ENCODE assay signal across 10 cellular contexts in the genomic region with DNA sequence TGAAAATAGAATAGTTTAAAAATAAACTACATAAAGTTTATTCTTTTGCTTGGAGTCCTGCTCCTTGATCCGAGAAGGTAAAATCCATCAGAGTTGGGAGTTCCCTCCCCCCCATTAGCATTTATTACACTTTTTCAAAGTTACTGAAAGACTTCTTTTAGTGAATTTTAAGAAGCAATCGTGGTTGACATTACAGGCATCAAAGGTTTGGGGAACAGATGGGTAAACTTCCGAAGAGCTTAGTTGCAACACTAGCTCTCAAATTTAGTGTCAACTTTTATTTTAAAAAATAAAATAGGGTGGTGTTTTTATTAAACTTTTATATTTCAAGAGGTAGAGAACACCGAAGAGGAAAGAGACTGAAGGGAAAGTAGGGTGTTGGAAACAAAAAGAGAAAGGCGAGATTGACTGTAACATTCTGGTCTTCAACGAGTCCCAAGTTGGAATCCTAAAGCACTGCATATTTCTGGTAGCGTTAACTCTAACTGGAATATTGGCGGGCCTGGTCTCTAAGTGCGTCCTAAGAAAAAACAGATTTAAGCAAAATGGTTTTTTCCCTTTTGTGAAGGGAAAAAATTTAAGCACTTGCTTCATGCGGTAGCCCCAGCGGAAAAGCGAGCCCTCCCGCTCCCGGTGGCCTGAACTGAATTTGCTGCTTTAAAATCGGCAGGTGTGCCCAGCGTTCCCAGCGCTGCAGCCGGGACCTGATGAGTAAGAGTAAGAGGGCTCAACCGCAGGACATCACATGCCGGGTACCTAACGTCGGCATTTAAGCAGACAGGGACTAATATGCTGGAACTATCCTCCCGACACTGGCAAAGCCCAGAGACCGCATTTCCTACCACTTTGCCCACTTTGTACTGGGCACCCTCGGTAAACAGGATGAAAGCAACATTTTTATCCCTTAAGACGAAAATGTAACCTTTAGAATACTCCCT. TPM values are rescaled to one million over a fixed set of nuclear protein-coding genes. Genes with fewer than 3 reads are reported as not detected.
DNase-seq lines count a peak whose midpoint lies in the region; ATAC-seq and TF ChIP-seq lines count a peak whose summit lies in the region.
"Had no signal": no experiment of that assay in that cellular context is flagged by ENCODE, and none has a peak within 500 bp of the region (broad histone marks: within the 10 kb centered on the region; RNA-seq: fewer than 3 reads in every experiment).

No MANE protein-coding gene starts in this region.

- H3K79me2 ChIP-seq in DOHH2 (ENCODE audit: control insufficient read depth, low read length) = no peaks in the 10 kb centered on the region

- intact Hi-C loops in heart right ventricle (cut with DNase I) = loop anchor here (2.0 to 10.0 kb wide), 22 partner anchors 36 to 801 kb away; no protein-coding TSS in a partner anchor

- no peaks in the 10 kb centered on the region for H3K9me3 ChIP-seq in DOHH2 (ENCODE audit: control insufficient read depth, insufficient read depth, low read length)
- H3K9me3 ChIP-seq in WERI-Rb-1 (ENCODE audit: severe bottlenecking) = no peaks in the 10 kb centered on the region
- no peaks in the 10 kb centered on the region for H3K9me3 ChIP-seq in heart right ventricle

- no peaks in the 10 kb centered on the region for H4K20me1 ChIP-seq in DOHH2 (ENCODE audit: control insufficient read depth, insufficient read depth, low read depth, low read length)

- ATAC-seq in heart right ventricle = no peak

- H3K4me3 ChIP-seq in DOHH2 (ENCODE audit: low read length) (no peak overlapping the region), WERI-Rb-1 (ENCODE audit: low read depth, low read length) (peak overlapping the region; percentile 91), heart right ventricle (peak overlapping the region; percentile 64 to 91 (median 78))

- H3F3A ChIP-seq in DOHH2 (ENCODE audit: control insufficient read depth, insufficient read depth) = peaks cover 5% of the 10 kb centered on the region

- H3K27ac ChIP-seq in DOHH2 (ENCODE audit: low read depth, low read length) (no peak overlapping the region), WERI-Rb-1 (no peak overlapping the region), heart right ventricle (peak overlapping the region; percentile 92 to 100 (median 98))

- DNase-seq in WERI-Rb-1 = no peak
- peak in 1 of 2 donors; percentile 37 for DNase-seq in heart right ventricle
- DNase-seq in pons (ENCODE audit: low spot score) = peak; percentile 17
- DNase-seq in putamen (ENCODE audit: low spot score) = no peak
- DNase-seq in SIG-M5 treated with dmso at 0.1 percent for 504 hours (lab: John Stamatoyannopoulos, UW; ENCODE audit: unreplicated experiment) = no peak
- no peak for DNase-seq in 8988T
- DNase-seq in NCI-H526 (lab: John Stamatoyannopoulos, UW) = no peak
- DNase-seq: effector memory CD4-positive, alpha-beta T cell; stimulated activated CD4-positive, alpha-beta T cell treated with anti-CD3 and anti-CD28 coated beads, Interleukin-4, amount 100 ng/mL, for 1 hour had no signal

- peaks cover 26% of the 10 kb centered on the region for H3K4me1 ChIP-seq in DOHH2 (ENCODE audit: control insufficient read depth, low read length)
- H3K4me1 ChIP-seq in heart right ventricle = peaks cover 8 to 67% (median 55%) of the 10 kb centered on the region in 9 donors

- TF ChIP-seq CTCF in DOHH2 (IDR thresholded peaks at IDR 0.05; ENCODE audit: low read depth, low read length, poor library complexity, severe bottlenecking) = no peak
- no peak for TF ChIP-seq CTCF in WERI-Rb-1 (IDR thresholded peaks at IDR 0.05; ENCODE audit: low read depth, low read length)
- TF ChIP-seq CTCF in heart right ventricle (IDR thresholded peaks at IDR 0.05) = no peak

- no peaks in the 10 kb centered on the region for H3K9me2 ChIP-seq in DOHH2 (replicated peaks; ENCODE audit: control insufficient read depth, low read length)

- WGBS in heart right ventricle, 2 donors = 57 to 59% methylated on average over 26 of the region's 26 CpGs

- H3K4me2 ChIP-seq in DOHH2 (ENCODE audit: low read length) = 0 out of 2 replicates have a peak overlapping the region, but pooled peaks have one; percentile 92

- H3K36me3 ChIP-seq in DOHH2 (ENCODE audit: control insufficient read depth, low read length) (no peaks in the 10 kb centered on the region), WERI-Rb-1 (no peaks in the 10 kb centered on the region), heart right ventricle (no peaks in the 10 kb centered on the region)

- H3K27me3 ChIP-seq in DOHH2 (ENCODE audit: control insufficient read depth, low read length) = peaks cover 65% of the 10 kb centered on the region
- peaks cover 7% of the 10 kb centered on the region for H3K27me3 ChIP-seq in WERI-Rb-1 (ENCODE audit: insufficient read depth, low read depth, severe bottlenecking)
- peaks cover 0 to 40% (median 0%) of the 10 kb centered on the region in 7 donors for H3K27me3 ChIP-seq in heart right ventricle

RNA-seq across cellular contexts. Expression of gene NFIA, which starts 30.6 kb away (rescaled TPM):
- total RNA-seq in heart right ventricle = 100 to 1,000 TPM in 4 of 10 donors, 10 to 100 TPM in 6; 82.4 to 117 (median 97.5) TPM
- 10 to 100 TPM; 11.2 to 24.9 TPM for polyA plus RNA-seq in heart right ventricle

Comparison
In these comparisons a context has a peak if more than half of its experiments do, and no peak if none do; other contexts are left out.
1. H3K27ac ChIP-seq: peak in heart right ventricle (10 of 10); none in DOHH2 (single experiment) and WERI-Rb-1 (single experiment).